Comparison of ENCODE assay signal across 1 cellular context in genomic region chr1:220094016-220094911, GRCh38.
TF ChIP-seq lines count a peak whose summit lies in the region.

Gene IARS2 (plus strand): TSS chr1:220094132. CDS start chr1:220094217, 85 bp downstream.

TF ChIP-seq in HepG2, 621 proteins besides CTCF, POLR2A, EP300 and RAD21 (continued from another document and continues in another):
- TF ChIP-seq, protein P1, sequence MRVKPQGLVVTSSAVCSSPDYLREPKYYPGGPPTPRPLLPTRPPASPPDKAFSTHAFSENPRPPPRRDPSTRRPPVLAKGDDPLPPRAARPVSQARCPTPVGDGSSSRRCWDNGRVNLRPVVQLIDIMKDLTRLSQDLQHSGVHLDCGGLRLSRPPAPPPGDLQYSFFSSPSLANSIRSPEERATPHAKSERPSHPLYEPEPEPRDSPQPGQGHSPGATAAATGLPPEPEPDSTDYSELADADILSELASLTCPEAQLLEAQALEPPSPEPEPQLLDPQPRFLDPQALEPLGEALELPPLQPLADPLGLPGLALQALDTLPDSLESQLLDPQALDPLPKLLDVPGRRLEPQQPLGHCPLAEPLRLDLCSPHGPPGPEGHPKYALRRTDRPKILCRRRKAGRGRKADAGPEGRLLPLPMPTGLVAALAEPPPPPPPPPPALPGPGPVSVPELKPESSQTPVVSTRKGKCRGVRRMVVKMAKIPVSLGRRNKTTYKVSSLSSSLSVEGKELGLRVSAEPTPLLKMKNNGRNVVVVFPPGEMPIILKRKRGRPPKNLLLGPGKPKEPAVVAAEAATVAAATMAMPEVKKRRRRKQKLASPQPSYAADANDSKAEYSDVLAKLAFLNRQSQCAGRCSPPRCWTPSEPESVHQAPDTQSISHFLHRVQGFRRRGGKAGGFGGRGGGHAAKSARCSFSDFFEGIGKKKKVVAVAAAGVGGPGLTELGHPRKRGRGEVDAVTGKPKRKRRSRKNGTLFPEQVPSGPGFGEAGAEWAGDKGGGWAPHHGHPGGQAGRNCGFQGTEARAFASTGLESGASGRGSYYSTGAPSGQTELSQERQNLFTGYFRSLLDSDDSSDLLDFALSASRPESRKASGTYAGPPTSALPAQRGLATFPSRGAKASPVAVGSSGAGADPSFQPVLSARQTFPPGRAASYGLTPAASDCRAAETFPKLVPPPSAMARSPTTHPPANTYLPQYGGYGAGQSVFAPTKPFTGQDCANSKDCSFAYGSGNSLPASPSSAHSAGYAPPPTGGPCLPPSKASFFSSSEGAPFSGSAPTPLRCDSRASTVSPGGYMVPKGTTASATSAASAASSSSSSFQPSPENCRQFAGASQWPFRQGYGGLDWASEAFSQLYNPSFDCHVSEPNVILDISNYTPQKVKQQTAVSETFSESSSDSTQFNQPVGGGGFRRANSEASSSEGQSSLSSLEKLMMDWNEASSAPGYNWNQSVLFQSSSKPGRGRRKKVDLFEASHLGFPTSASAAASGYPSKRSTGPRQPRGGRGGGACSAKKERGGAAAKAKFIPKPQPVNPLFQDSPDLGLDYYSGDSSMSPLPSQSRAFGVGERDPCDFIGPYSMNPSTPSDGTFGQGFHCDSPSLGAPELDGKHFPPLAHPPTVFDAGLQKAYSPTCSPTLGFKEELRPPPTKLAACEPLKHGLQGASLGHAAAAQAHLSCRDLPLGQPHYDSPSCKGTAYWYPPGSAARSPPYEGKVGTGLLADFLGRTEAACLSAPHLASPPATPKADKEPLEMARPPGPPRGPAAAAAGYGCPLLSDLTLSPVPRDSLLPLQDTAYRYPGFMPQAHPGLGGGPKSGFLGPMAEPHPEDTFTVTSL (CRISPR knock-in tag; IDR thresholded peaks at IDR 0.05; ENCODE audit: borderline replicate concordance): no peak
- peak; percentile 85 for TF ChIP-seq NRL (CRISPR knock-in tag; IDR thresholded peaks at IDR 0.05; ENCODE audit: borderline replicate concordance)
- 0 out of 2 replicates have a peak, but pooled peaks have one; percentile 32 for TF ChIP-seq AFF4 (CRISPR knock-in tag; IDR thresholded peaks at IDR 0.05)
- TF ChIP-seq ZNF672 (CRISPR knock-in tag; IDR thresholded peaks at IDR 0.05): no peak
- no peak for TF ChIP-seq ZBTB7A (CRISPR knock-in tag; IDR thresholded peaks at IDR 0.05)
- TF ChIP-seq LBX2 (CRISPR knock-in tag; IDR thresholded peaks at IDR 0.05; ENCODE audit: borderline replicate concordance): no peak
- TF ChIP-seq ZNF589 (CRISPR knock-in tag; conservative IDR thresholded peaks at IDR 0.05): no peak
- peak; percentile 59 for TF ChIP-seq SAFB2 (CRISPR knock-in tag; IDR thresholded peaks at IDR 0.05; ENCODE audit: borderline replicate concordance, low read depth)
- TF ChIP-seq, protein P2, sequence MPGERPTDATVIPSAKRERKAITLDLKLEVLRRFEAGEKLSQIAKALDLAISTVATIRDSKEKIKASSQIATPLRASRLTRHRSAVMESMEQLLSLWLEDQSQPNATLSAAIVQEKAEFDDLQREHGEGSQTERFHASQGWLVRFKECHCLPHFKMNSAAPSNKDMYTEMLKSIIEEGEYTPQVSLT (CRISPR knock-in tag; IDR thresholded peaks at IDR 0.05; ENCODE audit: borderline replicate concordance, low read depth): no peak
- peak; percentile 80; the same call in 1 of the 2 replicates for TF ChIP-seq KMT2A (CRISPR knock-in tag; IDR thresholded peaks at IDR 0.05)
- peak; percentile 61 for TF ChIP-seq TAF1 (CRISPR knock-in tag; IDR thresholded peaks at IDR 0.05)
- no peak for TF ChIP-seq NFE2L2 (IDR thresholded peaks at IDR 0.05; ENCODE audit: low read length)
- peak; percentile 91; the same call in 1 of the 2 replicates for TF ChIP-seq NFATC3 (CRISPR knock-in tag; IDR thresholded peaks at IDR 0.05)
- TF ChIP-seq HNRNPH1 (optimal IDR thresholded peaks at IDR 0.05; ENCODE audit: low read depth, low read length): no peak
- 0 out of 2 replicates have a peak, but pooled peaks have one; percentile 33 for TF ChIP-seq WIZ (CRISPR knock-in tag; IDR thresholded peaks at IDR 0.05)
- TF ChIP-seq LRRFIP1 (CRISPR knock-in tag; conservative IDR thresholded peaks at IDR 0.05): no peak
- TF ChIP-seq ZNF597 (CRISPR knock-in tag; IDR thresholded peaks at IDR 0.05): no peak
- TF ChIP-seq GATA4 (IDR thresholded peaks at IDR 0.05; ENCODE audit: borderline replicate concordance, low read depth): no peak
- no peak for TF ChIP-seq SOX13 (IDR thresholded peaks at IDR 0.05)
- TF ChIP-seq SOX13 (CRISPR knock-in tag; conservative IDR thresholded peaks at IDR 0.05 in 1 of 2, IDR thresholded peaks at IDR 0.05 in 1 of 2): no peak
- peak; percentile 65; the same call in 1 of the 2 replicates for TF ChIP-seq ZNF746 (CRISPR knock-in tag; IDR thresholded peaks at IDR 0.05)
- no peak for TF ChIP-seq SKIL (CRISPR knock-in tag; IDR thresholded peaks at IDR 0.05; ENCODE audit: borderline replicate concordance)
- TF ChIP-seq MXD4 (CRISPR knock-in tag; IDR thresholded peaks at IDR 0.05): peak; percentile 90
- TF ChIP-seq ZSCAN12 (CRISPR knock-in tag; IDR thresholded peaks at IDR 0.05): 0 out of 2 replicates have a peak, but pooled peaks have one; percentile 42
- TF ChIP-seq E2F2 (CRISPR knock-in tag; IDR thresholded peaks at IDR 0.05; ENCODE audit: borderline replicate concordance): peak; percentile 20; the same call in 1 of the 2 replicates
- no peak for TF ChIP-seq CREM (IDR thresholded peaks at IDR 0.05)
- TF ChIP-seq CREM (CRISPR knock-in tag; IDR thresholded peaks at IDR 0.05): no peak
- 0 out of 2 replicates have a peak, but pooled peaks have one; percentile 62 for TF ChIP-seq ZNF343 (CRISPR knock-in tag; IDR thresholded peaks at IDR 0.05)
- TF ChIP-seq ZNF768 (CRISPR knock-in tag; IDR thresholded peaks at IDR 0.05): peak; percentile 63; the same call in 1 of the 2 replicates
- peak; percentile 76; the same call in 1 of the 2 replicates for TF ChIP-seq ZNF776 (CRISPR knock-in tag; IDR thresholded peaks at IDR 0.05)
- no peak for TF ChIP-seq MAF1 (CRISPR knock-in tag; IDR thresholded peaks at IDR 0.05; ENCODE audit: borderline replicate concordance)
- no peak for TF ChIP-seq FOXP1 (IDR thresholded peaks at IDR 0.05)
- TF ChIP-seq FOXP1 (CRISPR knock-in tag; IDR thresholded peaks at IDR 0.05): 0 out of 2 replicates have a peak, but pooled peaks have one; percentile 3
- TF ChIP-seq ZNF510 (CRISPR knock-in tag; IDR thresholded peaks at IDR 0.05; ENCODE audit: low read depth): no peak
- 0 out of 2 replicates have a peak, but pooled peaks have one; percentile 72 for TF ChIP-seq TSC22D2 (CRISPR knock-in tag; IDR thresholded peaks at IDR 0.05; ENCODE audit: borderline replicate concordance)
- no peak for TF ChIP-seq ZNF773 (CRISPR knock-in tag; IDR thresholded peaks at IDR 0.05; ENCODE audit: borderline replicate concordance)
- TF ChIP-seq ZBTB21 (CRISPR knock-in tag; IDR thresholded peaks at IDR 0.05): no peak
- TF ChIP-seq CHCHD3 (CRISPR knock-in tag; IDR thresholded peaks at IDR 0.05): no peak
- TF ChIP-seq FOXK1 (CRISPR knock-in tag; IDR thresholded peaks at IDR 0.05; ENCODE audit: borderline replicate concordance, low read depth): no peak
- TF ChIP-seq XBP1 (CRISPR knock-in tag; IDR thresholded peaks at IDR 0.05): no peak
- 0 out of 2 replicates have a peak, but pooled peaks have one; percentile 75 for TF ChIP-seq ETS1 (CRISPR knock-in tag; IDR thresholded peaks at IDR 0.05)
- TF ChIP-seq ZNF605 (CRISPR knock-in tag; IDR thresholded peaks at IDR 0.05): peak; percentile 91
- TF ChIP-seq HNRNPL (IDR thresholded peaks at IDR 0.05; ENCODE audit: low read depth, low read length): no peak
- peak; percentile 78 for TF ChIP-seq DMAP1 (CRISPR knock-in tag; IDR thresholded peaks at IDR 0.05)
